In genomic region chr17:58660621-58661020, GRCh38 we compare ENCODE assay signal across 2 cellular contexts.
TF ChIP-seq lines count a peak whose summit lies in the region.

No MANE protein-coding gene starts in this region.

TF ChIP-seq in WTC11, 78 proteins besides CTCF, POLR2A, EP300 and RAD21:
- TF ChIP-seq FOXK1 (CRISPR knock-in tag; IDR thresholded peaks at IDR 0.05) (no peak), NFE2L1 (CRISPR knock-in tag; IDR thresholded peaks at IDR 0.05) (no peak)

TF ChIP-seq in H1, 55 proteins besides CTCF, POLR2A, EP300 and RAD21:
- no peak for TF ChIP-seq USF2 (IDR thresholded peaks at IDR 0.05; ENCODE audit: low read length)
- TF ChIP-seq POLR2AphosphoS5 (IDR thresholded peaks at IDR 0.05; ENCODE audit: low read depth, low read length): no peak
- no peak for TF ChIP-seq RFX5 (IDR thresholded peaks at IDR 0.05; ENCODE audit: borderline replicate concordance, low read depth, low read length)
- TF ChIP-seq SIX5 (IDR thresholded peaks at IDR 0.05; ENCODE audit: low read depth, low read length): no peak
- TF ChIP-seq SP4 (IDR thresholded peaks at IDR 0.05; ENCODE audit: low read length): no peak
